Comparison of ENCODE assay signal across 1 cellular context in genomic region chr12:47812797-47813490, GRCh38.
TF ChIP-seq lines count a peak whose summit lies in the region.

No MANE protein-coding gene starts in this region.

TF ChIP-seq in K562, 482 proteins besides CTCF, POLR2A, EP300 and RAD21 (continued from another document and continues in another):
- TF ChIP-seq MAFG (tag; conservative IDR thresholded peaks at IDR 0.05) (no peak), PRMT5 (CRISPR knock-in tag; IDR thresholded peaks at IDR 0.05) (no peak), HNRNPL (IDR thresholded peaks at IDR 0.05; ENCODE audit: low read depth, low read length) (peak; percentile 69; the same call in 1 of the 2 replicates), ZNF282 (CRISPR knock-in tag; IDR thresholded peaks at IDR 0.05) (no peak), HDAC3 (IDR thresholded peaks at IDR 0.05; ENCODE audit: borderline replicate concordance, partially characterized antibody) (no peak), CCNT2 (IDR thresholded peaks at IDR 0.05; ENCODE audit: borderline replicate concordance, extremely low read depth, insufficient read length, low read depth, low read length) (peak; percentile 86), CHD4 (IDR thresholded peaks at IDR 0.05; ENCODE audit: insufficient read depth, insufficient replicate concordance, low read depth, low read length, poor library complexity, severe bottlenecking) (peak; percentile 36), DDX20 (tag; IDR thresholded peaks at IDR 0.05; ENCODE audit: low read depth) (no peak), ZBTB34 (CRISPR knock-in tag; IDR thresholded peaks at IDR 0.05) (no peak), MYC (IDR thresholded peaks at IDR 0.05; ENCODE audit: low read depth, low read length) (peak; percentile 27; the same call in 1 of the 2 replicates), MYC (CRISPR knock-in tag; IDR thresholded peaks at IDR 0.05; ENCODE audit: borderline replicate concordance, low read depth) (no peak), KDM1A (IDR thresholded peaks at IDR 0.05) (no peak; a peak in 1 of 4 replicates), CREB3L1 (IDR thresholded peaks at IDR 0.05; ENCODE audit: borderline replicate concordance, low read depth) (no peak), NEUROD1 (IDR thresholded peaks at IDR 0.05; ENCODE audit: borderline replicate concordance, low read depth, low read length, partially characterized antibody) (peak; percentile 47), ZNF695 (CRISPR knock-in tag; IDR thresholded peaks at IDR 0.05) (no peak), BHLHE40 (IDR thresholded peaks at IDR 0.05; ENCODE audit: low read length) (no peak), ZNF764 (CRISPR knock-in tag; IDR thresholded peaks at IDR 0.05; ENCODE audit: low read depth) (no peak), MGA (IDR thresholded peaks at IDR 0.05) (no peak), SMAD2 (IDR thresholded peaks at IDR 0.05; ENCODE audit: low read depth, low read length) (no peak), ZNF224 (CRISPR knock-in tag; IDR thresholded peaks at IDR 0.05) (0 out of 2 replicates have a peak, but pooled peaks have one; percentile 47), NFE2 (IDR thresholded peaks at IDR 0.05; ENCODE audit: low read depth) (0 out of 2 replicates have a peak, but pooled peaks have one; percentile 27), MNT (conservative IDR thresholded peaks at IDR 0.05) (peak; percentile 54 to 61; a peak in 3 of 4 replicates), UBTF (IDR thresholded peaks at IDR 0.05; ENCODE audit: borderline replicate concordance in 1 of 2, low read depth in 2 of 2, low read length in 2 of 2) (peak; percentile 41 to 83; a peak in 2 of 4 replicates), FOXP1 (CRISPR knock-in tag; IDR thresholded peaks at IDR 0.05) (peak; percentile 59; the same call in 1 of the 2 replicates), ZFP36 (IDR thresholded peaks at IDR 0.05; ENCODE audit: low read depth, low read length, partially characterized antibody) (no peak), SETDB1 (IDR thresholded peaks at IDR 0.05; ENCODE audit: low read length) (no peak), SAP30 (IDR thresholded peaks at IDR 0.05; ENCODE audit: borderline replicate concordance, insufficient read depth, low read depth, low read length, poor library complexity, severe bottlenecking) (no peak), FOXJ2 (tag; IDR thresholded peaks at IDR 0.05) (no peak), BRD4 (IDR thresholded peaks at IDR 0.05) (peak; percentile 78), FOSL1 (tag; conservative IDR thresholded peaks at IDR 0.05) (peak; percentile 91), ZNF184 (CRISPR knock-in tag; IDR thresholded peaks at IDR 0.05) (no peak), ZBTB12 (CRISPR knock-in tag; IDR thresholded peaks at IDR 0.05) (no peak)
